ENCODE assay signal across 17 cellular contexts in genomic region chr19:18651738-18652137, GRCh38. TPM values are rescaled to one million over a fixed set of nuclear protein-coding genes. Genes with fewer than 3 reads are reported as not detected.
DNase-seq lines count a peak whose midpoint lies in the region; ATAC-seq and TF ChIP-seq lines count a peak whose summit lies in the region.
"Had no signal": no experiment of that assay in that cellular context is flagged by ENCODE, and none has a peak within 500 bp of the region (broad histone marks: within the 10 kb centered on the region; RNA-seq: fewer than 3 reads in every experiment).

No MANE protein-coding gene starts in this region.

- no peak overlapping the region for H3K27ac ChIP-seq in mesenchymal stem cell (ENCODE audit: low read length, poor library complexity, severe bottlenecking)
- H3K27ac ChIP-seq in thyroid gland = peak overlapping the region; percentile 95 to 96 (median 96)

- H2BK120ac ChIP-seq in mesenchymal stem cell (ENCODE audit: low read depth, low read length) = peak overlapping the region; percentile 93

- H3K79me1 ChIP-seq in mesenchymal stem cell (replicated peaks; ENCODE audit: low read length, poor library complexity, severe bottlenecking) = peaks cover 32% of the 10 kb centered on the region

- peak overlapping the region in 1 of 2 experiments; percentile 61 for H3K23ac ChIP-seq in mesenchymal stem cell (ENCODE audit: low read length in 2 of 2)

- peak overlapping the region in 1 of 2 experiments; percentile 76 for H3K14ac ChIP-seq in mesenchymal stem cell (ENCODE audit: low read length in 2 of 2)

- H3K4me1 ChIP-seq in mesenchymal stem cell (ENCODE audit: control insufficient read depth, insufficient read depth, low read depth, low read length) = peaks cover 43% of the 10 kb centered on the region
- H3K4me1 ChIP-seq in thyroid gland = peaks cover 47 to 67% of the 10 kb centered on the region in 2 donors

- no peak overlapping the region for H3K4me3 Mint-ChIP-seq in brain

- peak overlapping the region; percentile 21 for H2AK5ac ChIP-seq in mesenchymal stem cell (ENCODE audit: low read length, severe bottlenecking)

- no peak for TF ChIP-seq POLR2A in thyroid gland (IDR thresholded peaks at IDR 0.05)

- 76% methylated on average over 6 of the region's 6 CpGs for WGBS in mesenchymal stem cell
- WGBS in thyroid gland, 2 donors = 87 to 90% methylated on average over 6 of the region's 6 CpGs

- intact Hi-C loops in thyroid gland (cut with DNase I) = no loop called here

- H3K4me3 ChIP-seq in mesenchymal stem cell (ENCODE audit: insufficient read depth in 1 of 2, low read depth in 1 of 2, low read length in 2 of 2) = no peak overlapping the region
- H3K4me3 ChIP-seq in thyroid gland (replicated peaks in 1 of 3) = no peak overlapping the region
- H3K4me3 ChIP-seq: GM23248, K562, ovary, skin epidermis had no signal

- peak overlapping the region; percentile 65 for H4K91ac ChIP-seq in mesenchymal stem cell (ENCODE audit: low read length)

- H3K27me3 ChIP-seq in mesenchymal stem cell (ENCODE audit: control insufficient read depth in 1 of 2, insufficient read depth in 1 of 2, low read length in 2 of 2) = peaks cover 0 to under 1% of the 10 kb centered on the region in 2 experiments
- no peaks in the 10 kb centered on the region for H3K27me3 ChIP-seq in thyroid gland
- H3K27me3 ChIP-seq: ovary had no signal

- peak overlapping the region; percentile 17 for H2BK15ac ChIP-seq in mesenchymal stem cell (ENCODE audit: low read depth, poor library complexity, severe bottlenecking)

- peaks cover 56% of the 10 kb centered on the region for H3K4me1 Mint-ChIP-seq in brain

- no peaks in the 10 kb centered on the region for H3K9me3 ChIP-seq in mesenchymal stem cell (ENCODE audit: control insufficient read depth, low read length)
- H3K9me3 ChIP-seq in thyroid gland = no peaks in the 10 kb centered on the region
- H3K9me3 ChIP-seq: ovary had no signal

- TF ChIP-seq CTCF in brain (conservative IDR thresholded peaks at IDR 0.05) (no peak), thyroid gland (IDR thresholded peaks at IDR 0.05) (no peak)

- no peak overlapping the region for H2BK5ac ChIP-seq in mesenchymal stem cell (ENCODE audit: low read depth, low read length, poor library complexity, severe bottlenecking)

- H3K4me2 ChIP-seq in mesenchymal stem cell (ENCODE audit: low read length, poor library complexity, severe bottlenecking) = no peak overlapping the region

- ATAC-seq in HG03442 (IDR thresholded peaks at IDR 0.05; ENCODE audit: unreplicated experiment) (no peak), HG03571 (IDR thresholded peaks at IDR 0.05; ENCODE audit: unreplicated experiment) (no peak)
- ATAC-seq: activated naive CD4-positive, alpha-beta T cell treated with anti-CD3 and anti-CD28 coated beads, Interleukin-2, amount 50 U/mL, for 72 hours; K562 had no signal

- DNase-seq in DMS79 treated with DMSO at 0.1 percent for 48 hours (lab: John Stamatoyannopoulos, UW) (peak; percentile 3), DMS79 (lab: John Stamatoyannopoulos, UW) (no peak), mesenchymal stem cell (no peak), thyroid gland (no peak), NCI-H1105 (lab: John Stamatoyannopoulos, UW) (no peak)
- DNase-seq: 8988T; activated CD4-positive, alpha-beta T cell treated with anti-CD3 and anti-CD28 coated beads, Interleukin-2, amount 50 U/mL, for 1 hour; GM23248; NCI-H82; ovary had no signal

- H3K18ac ChIP-seq in mesenchymal stem cell (ENCODE audit: low read depth in 1 of 2, low read length in 2 of 2) = peak overlapping the region; percentile 77 to 98

- H2AFZ ChIP-seq in mesenchymal stem cell (ENCODE audit: low read depth, low read length) = no peak overlapping the region
- H2AFZ ChIP-seq: GM23248 had no signal

- H3K9ac ChIP-seq in mesenchymal stem cell (ENCODE audit: low read length) = peak overlapping the region; percentile 89

- peaks cover 0 to 4% (median 0%) of the 10 kb centered on the region in 5 experiments for H3K9me3 Mint-ChIP-seq in brain

- peaks cover 4% of the 10 kb centered on the region for H3K27me3 Mint-ChIP-seq in brain

- H2BK12ac ChIP-seq in mesenchymal stem cell (ENCODE audit: low read length in 2 of 2) = peak overlapping the region; percentile 29 to 96

- H3K36me3 ChIP-seq in mesenchymal stem cell (ENCODE audit: control insufficient read depth in 1 of 2, insufficient read depth in 2 of 2, low read depth in 1 of 2, low read length in 2 of 2) (peaks cover 0 to 11% of the 10 kb centered on the region in 2 experiments), thyroid gland (no peaks in the 10 kb centered on the region)
- H3K36me3 ChIP-seq: ovary had no signal

- H3K4ac ChIP-seq in mesenchymal stem cell (ENCODE audit: low read depth in 1 of 2, low read length in 2 of 2) = peak overlapping the region; percentile 19 to 90

- H3K36me3 Mint-ChIP-seq in brain = peaks cover 9% of the 10 kb centered on the region
- H3K36me3 Mint-ChIP-seq: activated naive CD4-positive, alpha-beta T cell treated with anti-CD3 and anti-CD28 coated beads, Interleukin-2, amount 50 U/mL, for 72 hours had no signal

- H3K27ac Mint-ChIP-seq in brain = peak overlapping the region in 3 of 5 experiments; percentile 24 to 65 (median 64)

- H4K8ac ChIP-seq in mesenchymal stem cell (ENCODE audit: low read length) = peak overlapping the region; percentile 8

RNA-seq across cellular contexts. Expression of gene KLHL26, which starts 14.9 kb away (rescaled TPM):
- 10.9 TPM for polyA plus RNA-seq in brain (ENCODE audit: insufficient read depth, low read depth, low replicate concordance)
- 2.6 TPM for polyA plus RNA-seq in mesenchymal stem cell (2013, experiment 1 of 2)
- polyA plus RNA-seq in mesenchymal stem cell (2013, experiment 2 of 2) = 2.9 TPM
- total RNA-seq in thyroid gland = 10 to 100 TPM; 13.4 to 20.2 (median 15.9) TPM

RNA-seq across cellular contexts. Expression of gene CRTC1, which starts 31.7 kb away (rescaled TPM):
- 29.6 TPM for polyA plus RNA-seq in brain (ENCODE audit: insufficient read depth, low read depth, low replicate concordance)
- polyA plus RNA-seq in mesenchymal stem cell (2013, experiment 1 of 2) = 9.9 TPM
- 9.4 TPM for polyA plus RNA-seq in mesenchymal stem cell (2013, experiment 2 of 2)
- total RNA-seq in thyroid gland = 10 to 100 TPM; 12.3 to 15.9 (median 13.1) TPM

RNA-seq across cellular contexts. Expression of gene TMEM59L, which starts 39.1 kb away (rescaled TPM):
- 124 TPM for polyA plus RNA-seq in brain (ENCODE audit: insufficient read depth, low read depth, low replicate concordance)
- polyA plus RNA-seq in mesenchymal stem cell (2013, experiment 1 of 2) = 1.1 TPM
- 1.1 TPM for polyA plus RNA-seq in mesenchymal stem cell (2013, experiment 2 of 2)
- 1 to 10 TPM; 1.3 to 3.1 (median 2.3) TPM for total RNA-seq in thyroid gland
- total RNA-seq: K562, mononuclear cell had no signal

RNA-seq across cellular contexts. Expression of gene CRLF1, which starts 45.1 kb away (rescaled TPM):
- 22.2 TPM for polyA plus RNA-seq in brain (ENCODE audit: insufficient read depth, low read depth, low replicate concordance)
- polyA plus RNA-seq in mesenchymal stem cell (2013, experiment 1 of 2) = 0.10 TPM
- 0.18 TPM for polyA plus RNA-seq in mesenchymal stem cell (2013, experiment 2 of 2)
- total RNA-seq in thyroid gland = 100 to 1,000 TPM in 2 of 4 donors, 10 to 100 TPM in 2; 87.2 to 140 (median 101) TPM
- total RNA-seq: activated naive CD4-positive, alpha-beta T cell treated with anti-CD3 and anti-CD28 coated beads, Interleukin-2, amount 50 U/mL, for 72 hours had no signal
